9 cellular contexts compared by ENCODE assay signal in the genomic region with DNA sequence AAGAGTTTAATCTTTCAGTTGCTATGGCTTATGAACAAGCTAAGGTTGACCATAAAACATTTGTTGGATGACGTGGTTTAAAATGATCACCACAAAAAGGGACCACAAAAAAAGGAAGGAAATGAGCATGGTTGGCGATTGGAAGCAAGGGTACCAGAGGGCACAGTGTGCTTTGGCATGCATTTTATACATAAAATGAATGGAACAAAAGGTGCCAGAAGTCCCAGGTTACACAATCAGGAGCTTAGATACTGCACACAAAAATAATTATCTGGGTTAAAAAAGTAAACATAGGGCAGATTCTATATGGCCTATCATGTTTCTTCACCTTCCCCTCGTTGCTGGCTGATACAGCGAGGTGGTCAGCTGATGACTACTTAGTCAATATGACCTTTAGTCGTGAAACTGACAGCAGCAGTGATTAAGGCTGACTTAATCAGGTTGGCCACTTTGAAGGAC. TPM values are rescaled to one million over a fixed set of nuclear protein-coding genes. Genes with fewer than 3 reads are reported as not detected.
DNase-seq lines count a peak whose midpoint lies in the region; ATAC-seq and TF ChIP-seq lines count a peak whose summit lies in the region.
"Had no signal": no experiment of that assay in that cellular context is flagged by ENCODE, and none has a peak within 500 bp of the region (broad histone marks: within the 10 kb centered on the region; RNA-seq: fewer than 3 reads in every experiment).

No MANE protein-coding gene starts in this region.

- H3K36me3 ChIP-seq in brain microvascular endothelial cell (replicated peaks): peaks cover 17% of the 10 kb centered on the region

- peak overlapping the region; percentile 56 for H3K27ac Mint-ChIP-seq in osteocyte (ENCODE audit: unreplicated experiment)

- DNase-seq in LHCN-M2 (ENCODE audit: low read depth) (peak; percentile 95), brain microvascular endothelial cell (peak; percentile 38), osteocyte (ENCODE audit: extremely low spot score, unreplicated experiment) (no peak), globus pallidus (ENCODE audit: low spot score) (no peak), substantia nigra (lab: John Stamatoyannopoulos, UW) (no peak), middle frontal gyrus (ENCODE audit: extremely low spot score, low spot score) (no peak)
- DNase-seq in activated T-cell treated with anti-CD3 and anti-CD28 coated beads, Interleukin-2, amount 50 U/mL, for 1 hour: no peak
- DNase-seq: GOT3 had no signal

- H3K27ac ChIP-seq in brain microvascular endothelial cell: peak overlapping the region; percentile 77
- H3K27ac ChIP-seq in substantia nigra (ENCODE audit: low read depth, low read length, poor library complexity, severe bottlenecking): no peak overlapping the region

- H3K4me3 ChIP-seq in brain microvascular endothelial cell (ENCODE audit: low read depth, low read length): no peak overlapping the region

- ATAC-seq in GM18520 (IDR thresholded peaks at IDR 0.05; ENCODE audit: unreplicated experiment): peak; percentile 36

- no peak overlapping the region for H3K4me3 Mint-ChIP-seq in osteocyte (ENCODE audit: unreplicated experiment)

- no peaks in the 10 kb centered on the region for H3K27me3 ChIP-seq in brain microvascular endothelial cell (replicated peaks)

- in situ Hi-C loops in brain microvascular endothelial cell (cut with HindIII; ENCODE audit: low pct_ligation_motif_present, low sequenced_read_pairs): no loop called here

- H3K36me3 Mint-ChIP-seq in osteocyte (ENCODE audit: unreplicated experiment): peaks cover 48% of the 10 kb centered on the region

- no peaks in the 10 kb centered on the region for H3K9me3 Mint-ChIP-seq in osteocyte (ENCODE audit: unreplicated experiment)

- H3K27me3 Mint-ChIP-seq in osteocyte (ENCODE audit: unreplicated experiment): no peaks in the 10 kb centered on the region

- TF ChIP-seq CTCF in brain microvascular endothelial cell (IDR thresholded peaks at IDR 0.05; ENCODE audit: low read depth, low read length, missing control alignments) (no peak), osteocyte (IDR thresholded peaks at IDR 0.05) (no peak)

- H3K4me1 Mint-ChIP-seq in osteocyte (ENCODE audit: unreplicated experiment): peaks cover 25% of the 10 kb centered on the region

RNA-seq across cellular contexts. Expression of gene ZC3H14, which starts 50.7 kb away (rescaled TPM):
- 84.4 and 87.8 TPM in 2 replicates for total RNA-seq in LHCN-M2 (2014; rRNA removed)
- 28.7 TPM for polyA plus RNA-seq in LHCN-M2 (2012)
- total RNA-seq in osteocyte: 63.1 and 68.6 TPM in 2 replicates

RNA-seq across cellular contexts. Expression of gene PTPN21, which starts 58.8 kb away (rescaled TPM):
- total RNA-seq in LHCN-M2 (2014; rRNA removed): 14.7 and 15.8 TPM in 2 replicates
- polyA plus RNA-seq in LHCN-M2 (2012): 15.8 TPM
- total RNA-seq in osteocyte: 30.0 and 33.8 TPM in 2 replicates

Comparison
In these comparisons a context has a peak if more than half of its experiments do, and no peak if none do; other contexts are left out.
1. DNase-seq: peak in LHCN-M2 (single experiment) and brain microvascular endothelial cell (single experiment); none in osteocyte (single experiment), globus pallidus (single experiment), activated T-cell treated with anti-CD3 and anti-CD28 coated beads, Interleukin-2, amount 50 U/mL, for 1 hour (single experiment), substantia nigra (0 of 49) and middle frontal gyrus (single experiment).